In genomic region chr10:132496360-132497082, GRCh38 we compare ENCODE assay signal across 1 cellular context.
TF ChIP-seq lines count a peak whose summit lies in the region.

No MANE protein-coding gene starts in this region.

TF ChIP-seq in IMR-90, 13 proteins besides CTCF, POLR2A, EP300 and RAD21:
- TF ChIP-seq MXI1 (IDR thresholded peaks at IDR 0.05; ENCODE audit: borderline replicate concordance, low read depth, low read length) = no peak
- no peak for TF ChIP-seq MAFK (IDR thresholded peaks at IDR 0.05; ENCODE audit: low read depth, low read length)
- no peak for TF ChIP-seq FOS (IDR thresholded peaks at IDR 0.05; ENCODE audit: low read depth, low read length)
- TF ChIP-seq, protein P1, sequence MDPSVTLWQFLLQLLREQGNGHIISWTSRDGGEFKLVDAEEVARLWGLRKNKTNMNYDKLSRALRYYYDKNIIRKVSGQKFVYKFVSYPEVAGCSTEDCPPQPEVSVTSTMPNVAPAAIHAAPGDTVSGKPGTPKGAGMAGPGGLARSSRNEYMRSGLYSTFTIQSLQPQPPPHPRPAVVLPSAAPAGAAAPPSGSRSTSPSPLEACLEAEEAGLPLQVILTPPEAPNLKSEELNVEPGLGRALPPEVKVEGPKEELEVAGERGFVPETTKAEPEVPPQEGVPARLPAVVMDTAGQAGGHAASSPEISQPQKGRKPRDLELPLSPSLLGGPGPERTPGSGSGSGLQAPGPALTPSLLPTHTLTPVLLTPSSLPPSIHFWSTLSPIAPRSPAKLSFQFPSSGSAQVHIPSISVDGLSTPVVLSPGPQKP (IDR thresholded peaks at IDR 0.05; ENCODE audit: borderline replicate concordance, low read depth, low read length) = no peak
- no peak for TF ChIP-seq BHLHE40 (IDR thresholded peaks at IDR 0.05; ENCODE audit: low read depth, low read length)
- no peak for TF ChIP-seq NFE2L2 (IDR thresholded peaks at IDR 0.05; ENCODE audit: low read depth, low read length)
- no peak for TF ChIP-seq RFX5 (IDR thresholded peaks at IDR 0.05; ENCODE audit: low read depth, low read length)
- TF ChIP-seq, protein P2, sequence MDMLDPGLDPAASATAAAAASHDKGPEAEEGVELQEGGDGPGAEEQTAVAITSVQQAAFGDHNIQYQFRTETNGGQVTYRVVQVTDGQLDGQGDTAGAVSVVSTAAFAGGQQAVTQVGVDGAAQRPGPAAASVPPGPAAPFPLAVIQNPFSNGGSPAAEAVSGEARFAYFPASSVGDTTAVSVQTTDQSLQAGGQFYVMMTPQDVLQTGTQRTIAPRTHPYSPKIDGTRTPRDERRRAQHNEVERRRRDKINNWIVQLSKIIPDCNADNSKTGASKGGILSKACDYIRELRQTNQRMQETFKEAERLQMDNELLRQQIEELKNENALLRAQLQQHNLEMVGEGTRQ (IDR thresholded peaks at IDR 0.05; ENCODE audit: low read depth, low read length) = no peak
- no peak for TF ChIP-seq CHD1 (IDR thresholded peaks at IDR 0.05; ENCODE audit: low read depth, low read length)
- no peak for TF ChIP-seq SMC3 (IDR thresholded peaks at IDR 0.05; ENCODE audit: low read depth, low read length)
- TF ChIP-seq CEBPB (IDR thresholded peaks at IDR 0.05; ENCODE audit: low read depth, low read length) = no peak
- TF ChIP-seq MAZ (IDR thresholded peaks at IDR 0.05; ENCODE audit: borderline replicate concordance, low read depth, low read length) = no peak
